27 cellular contexts compared by ENCODE assay signal in the genomic region with DNA sequence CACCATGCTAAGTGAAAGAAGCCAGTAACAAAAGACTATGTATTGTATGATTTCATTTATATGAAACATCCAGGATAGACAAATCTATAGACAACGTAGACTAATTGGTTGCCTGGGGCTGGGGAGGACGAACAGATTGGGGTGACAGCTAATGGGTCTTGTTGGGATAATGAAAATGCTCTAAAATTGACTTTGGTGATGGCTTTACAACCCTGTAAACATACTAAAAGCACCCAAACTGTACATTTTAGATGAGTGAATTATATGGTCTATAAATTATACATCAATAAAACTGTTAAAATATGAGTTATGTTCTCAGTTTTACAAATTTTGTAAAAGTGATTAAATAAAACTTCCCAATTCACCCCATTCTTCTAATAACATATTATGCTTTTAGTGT.
"Had no signal": no experiment of that assay in that cellular context is flagged by ENCODE, and none has a peak within 500 bp of the region (broad histone marks: within the 10 kb centered on the region; RNA-seq: fewer than 3 reads in every experiment).

No MANE protein-coding gene starts in this region.

- H3K36me3 ChIP-seq: breast epithelium, colonic mucosa, SJSA1 had no signal

- H3K27ac ChIP-seq: breast epithelium, colonic mucosa, SJSA1 had no signal

- H3K27me3 ChIP-seq: breast epithelium, colonic mucosa, SJSA1 had no signal

- ATAC-seq: K562, Panc1, SK-N-SH treated with all-trans-retinoic acid at 6 μM for 48 hours had no signal

- H3K4me3 Mint-ChIP-seq: activated CD4-positive, alpha-beta memory T cell treated with anti-CD3 and anti-CD28 coated beads, Interleukin-2, amount 10 ng/mL, durations not matched to agents 7 days and 5 days; activated naive CD8-positive, alpha-beta T cell treated with anti-CD3 and anti-CD28 coated beads, Interleukin-2, amount 10 ng/mL, durations not matched to agents 7 days and 5 days had no signal

- H3K4me1 ChIP-seq: breast epithelium, colonic mucosa, SJSA1 had no signal

- H3K9me3 ChIP-seq: breast epithelium, colonic mucosa, SJSA1 had no signal

- DNase-seq: activated CD4-positive, alpha-beta memory T cell treated with anti-CD3 and anti-CD28 coated beads, Interleukin-2, amount 10 ng/mL, durations not matched to agents 7 days and 5 days; activated CD4-positive, alpha-beta T cell treated with anti-CD3 and anti-CD28 coated beads, Interleukin-2, amount 50 U/mL, for 1 hour; activated effector memory CD4-positive, alpha-beta T cell treated with anti-CD3 and anti-CD28 coated beads, Interleukin-2, amount 50 U/mL, for 16 hours; activated naive CD4-positive, alpha-beta T cell treated with Interleukin-2 at 50 U/mL for 16 hours; activated naive CD8-positive, alpha-beta T cell treated with anti-CD3 and anti-CD28 coated beads, Interleukin-2, amount 10 ng/mL, durations not matched to agents 7 days and 5 days; activated T-cell treated with anti-CD3 and anti-CD28 coated beads for 4 hours; aorta; caudate nucleus; colonic mucosa; NCI-H1048; NCI-H1436; NCI-H1694 treated with DMSO at 0.1 percent for 48 hours; NCI-H2107; NCI-H2171 treated with DMSO at 0.1 percent for 48 hours; NCI-H226; NCI-H526; NCI-H82; NK-92 treated with Interleukin-12 subunit alpha and Interleukin-12 subunit beta, amount 100 ng/mL, for 24 hours; OCI-M1; Right ventricle myocardium superior; RPMI8226; SW 1271 had no signal

- H3K27ac Mint-ChIP-seq: activated CD4-positive, alpha-beta memory T cell treated with anti-CD3 and anti-CD28 coated beads, Interleukin-2, amount 10 ng/mL, durations not matched to agents 7 days and 5 days; activated naive CD8-positive, alpha-beta T cell treated with anti-CD3 and anti-CD28 coated beads, Interleukin-2, amount 10 ng/mL, durations not matched to agents 7 days and 5 days had no signal

- H3K27me3 Mint-ChIP-seq: activated CD4-positive, alpha-beta memory T cell treated with anti-CD3 and anti-CD28 coated beads, Interleukin-2, amount 10 ng/mL, durations not matched to agents 7 days and 5 days; activated naive CD8-positive, alpha-beta T cell treated with anti-CD3 and anti-CD28 coated beads, Interleukin-2, amount 10 ng/mL, durations not matched to agents 7 days and 5 days had no signal

- H3K9me3 Mint-ChIP-seq: activated CD4-positive, alpha-beta memory T cell treated with anti-CD3 and anti-CD28 coated beads, Interleukin-2, amount 10 ng/mL, durations not matched to agents 7 days and 5 days; activated naive CD8-positive, alpha-beta T cell treated with anti-CD3 and anti-CD28 coated beads, Interleukin-2, amount 10 ng/mL, durations not matched to agents 7 days and 5 days had no signal

- H3K4me3 ChIP-seq: breast epithelium, colonic mucosa, K562, SJSA1 had no signal
